ENCODE assay signal across 20 cellular contexts in genomic region chr14:85798852-85799251, GRCh38.
DNase-seq lines count a peak whose midpoint lies in the region; ATAC-seq and TF ChIP-seq lines count a peak whose summit lies in the region.
"Had no signal": no experiment of that assay in that cellular context is flagged by ENCODE, and none has a peak within 500 bp of the region (broad histone marks: within the 10 kb centered on the region; RNA-seq: fewer than 3 reads in every experiment).

No MANE protein-coding gene starts in this region.

- H4K20me1 ChIP-seq in PC-3 (ENCODE audit: low read length): no peaks in the 10 kb centered on the region

- intact Hi-C loops in PC-3 (cut with micrococcal nuclease): no loop called here
- intact Hi-C loops in psoas muscle (cut with DNase I): loop anchor here in 1 of 2 donors (10.0 kb wide), 1 partner anchor 264 kb away; the partner anchor contains the start of gene FLRT2
- intact Hi-C loops in Calu3 (cut with micrococcal nuclease; ENCODE audit: unreplicated experiment): no loop called here

- H3K9ac ChIP-seq in PC-3 (ENCODE audit: low read length) (no peak overlapping the region), skeletal muscle tissue (ENCODE audit: low read depth in 1 of 3, low read length in 3 of 3) (peak overlapping the region in 2 of 3 donors; percentile 54 to 69)

- H2AFZ ChIP-seq in PC-3 (ENCODE audit: low read length): no peak overlapping the region

- H3K9me2 ChIP-seq in PC-3 (replicated peaks; ENCODE audit: low read length): no peaks in the 10 kb centered on the region

- H3K36me3 Mint-ChIP-seq in Calu3 (ENCODE audit: insufficient read depth, unreplicated experiment): no peaks in the 10 kb centered on the region
- H3K36me3 Mint-ChIP-seq: CD4-positive, alpha-beta memory T cell had no signal

- H3F3A ChIP-seq in PC-3 (ENCODE audit: low read length, unreplicated experiment): no peaks in the 10 kb centered on the region

- H3K27me3 ChIP-seq in PC-3 (ENCODE audit: low read length): no peaks in the 10 kb centered on the region
- H3K27me3 ChIP-seq in psoas muscle (ENCODE audit: insufficient read depth in 3 of 3, low read length in 2 of 3): no peaks in the 10 kb centered on the region
- no peaks in the 10 kb centered on the region for H3K27me3 ChIP-seq in skeletal muscle tissue (ENCODE audit: control insufficient read depth in 3 of 3, insufficient read depth in 3 of 3, low read length in 3 of 3)

- POLR2A ChIA-PET in PC-3 (lab: Charles Lee; ENCODE audit: unreplicated experiment): no interaction called here

- H3K4me3 Mint-ChIP-seq in Calu3 (ENCODE audit: low read depth, unreplicated experiment): no peak overlapping the region
- H3K4me3 Mint-ChIP-seq: CD4-positive, alpha-beta memory T cell had no signal

- no peaks in the 10 kb centered on the region for H3K79me2 ChIP-seq in PC-3 (ENCODE audit: low read length)

- no peak overlapping the region for H3K4me2 ChIP-seq in PC-3 (ENCODE audit: low read length)
- H3K4me2 ChIP-seq: A549 had no signal

- H3K9me3 ChIP-seq in PC-3 (ENCODE audit: low read length) (no peaks in the 10 kb centered on the region), psoas muscle (no peaks in the 10 kb centered on the region), skeletal muscle tissue (ENCODE audit: control insufficient read depth in 3 of 3, low read length in 3 of 3) (no peaks in the 10 kb centered on the region)
- H3K9me3 ChIP-seq: A549 had no signal

- no TSS peak for BruUV-seq in PC-3 (replicated peaks; lab: Mats Ljungman, UMichigan)
- no TSS peak for BruUV-seq in Calu3 (replicated peaks; lab: Mats Ljungman, UMichigan)

- ATAC-seq in PC-3 (no peak), psoas muscle (peak in 2 of 4 donors; percentile 68 to 77), HG03175 (IDR thresholded peaks at IDR 0.05; ENCODE audit: unreplicated experiment) (no peak)
- ATAC-seq: A549, GM12878 had no signal

- CTCF ChIA-PET in PC-3 (lab: Charles Lee) (no interaction called here), Calu3 (lab: Charles Lee) (no interaction called here)

- H3K4me1 ChIP-seq in PC-3 (ENCODE audit: insufficient read depth, low read length) (no peaks in the 10 kb centered on the region), psoas muscle (no peaks in the 10 kb centered on the region), skeletal muscle tissue (ENCODE audit: control insufficient read depth in 3 of 3, insufficient read depth in 3 of 3, low read length in 3 of 3) (peaks cover 7 to 15% (median 8%) of the 10 kb centered on the region in 3 donors)
- H3K4me1 ChIP-seq: A549 had no signal

- no peaks in the 10 kb centered on the region for H3K27me3 Mint-ChIP-seq in Calu3 (ENCODE audit: unreplicated experiment)

- DNase-seq in A172 (ENCODE audit: low spot score) (peak; percentile 1), PC-3 (peak; percentile 2), psoas muscle (no peak), DMS153 (lab: John Stamatoyannopoulos, UW) (no peak), NCI-H748 (lab: John Stamatoyannopoulos, UW; ENCODE audit: unreplicated experiment) (no peak), Calu3 (no peak)
- DNase-seq: ACHN; C1 segment of cervical spinal cord; CD4-positive, alpha-beta memory T cell; COR-L47; DMS79; EL; GDM1; H7; HCEC 1CT had no signal

- TF ChIP-seq CTCF in PC-3 (conservative IDR thresholded peaks at IDR 0.05; ENCODE audit: low read depth, low read length) (no peak), psoas muscle (IDR thresholded peaks at IDR 0.05) (no peak), Calu3 (IDR thresholded peaks at IDR 0.05; ENCODE audit: unreplicated experiment) (no peak)

- no peak overlapping the region for H3K4me3 ChIP-seq in PC-3 (ENCODE audit: low read length)
- H3K4me3 ChIP-seq in psoas muscle: no peak overlapping the region
- peak overlapping the region; percentile 3 to 52 (median 29) for H3K4me3 ChIP-seq in skeletal muscle tissue (ENCODE audit: low read length in 3 of 3)
- H3K4me3 ChIP-seq: A549, GM12878 had no signal

- 41 to 56% (median 47%) methylated on average over 5 of the region's 5 CpGs for WGBS in psoas muscle, 3 donors

- peaks cover 9% of the 10 kb centered on the region for H3K9me3 Mint-ChIP-seq in Calu3 (ENCODE audit: low read depth, unreplicated experiment)

- no peaks in the 10 kb centered on the region for H3K4me1 Mint-ChIP-seq in Calu3 (ENCODE audit: low read depth, unreplicated experiment)
- H3K4me1 Mint-ChIP-seq: CD4-positive, alpha-beta memory T cell had no signal

- H3K27ac ChIP-seq in PC-3 (ENCODE audit: low read length) (no peak overlapping the region), psoas muscle (peak overlapping the region; percentile 56), skeletal muscle tissue (ENCODE audit: low read depth, low read length) (peak overlapping the region; percentile 57)
- H3K27ac ChIP-seq: 22Rv1, A549 had no signal

- H3K36me3 ChIP-seq in PC-3 (ENCODE audit: low read depth, low read length) (no peaks in the 10 kb centered on the region), psoas muscle (ENCODE audit: insufficient read depth in 1 of 2, low read depth in 1 of 2) (no peaks in the 10 kb centered on the region), skeletal muscle tissue (ENCODE audit: control insufficient read depth in 3 of 3, insufficient read depth in 3 of 3, low read length in 3 of 3) (no peaks in the 10 kb centered on the region)

- no peak overlapping the region for H3K27ac Mint-ChIP-seq in Calu3 (ENCODE audit: unreplicated experiment)
- H3K27ac Mint-ChIP-seq: CD4-positive, alpha-beta memory T cell had no signal

Comparison
In these comparisons a context has a peak if more than half of its experiments do, and no peak if none do; other contexts are left out.
1. DNase-seq: peak in A172 (single experiment) and PC-3 (single experiment); none in psoas muscle (0 of 2), DMS153 (single experiment), NCI-H748 (single experiment) and Calu3 (single experiment).
2. H3K4me3 ChIP-seq: peak in skeletal muscle tissue (3 of 3); none in PC-3 (single experiment) and psoas muscle (single experiment).